ENCODE assay signal across 8 cellular contexts in genomic region chr13:28636677-28637317, GRCh38. TPM values are rescaled to one million over a fixed set of nuclear protein-coding genes. Genes with fewer than 3 reads are reported as not detected.
DNase-seq lines count a peak whose midpoint lies in the region; ATAC-seq and TF ChIP-seq lines count a peak whose summit lies in the region.

No MANE protein-coding gene starts in this region.

- H2AK5ac ChIP-seq in H9 (ENCODE audit: insufficient read length, low read length): no peak overlapping the region

- no peaks in the 10 kb centered on the region for H3K4me1 ChIP-seq in H9 (ENCODE audit: insufficient read depth, low read length)

- no peak overlapping the region for H4K5ac ChIP-seq in H9 (ENCODE audit: insufficient read length, low read depth, low read length)

- peak overlapping the region; percentile 77 for H2AFZ ChIP-seq in H9 (ENCODE audit: low read length)

- peaks cover 16 to 17% of the 10 kb centered on the region in 2 experiments for H3K4me1 Mint-ChIP-seq in H9
- peaks cover 7% of the 10 kb centered on the region for H3K4me1 Mint-ChIP-seq in T-helper 2 cell treated with Interferon-gamma antibody and Interleukin-4, amounts not matched to agents 5 μg/mL and 100 μg/mL, for 36 hours (ENCODE audit: low read depth)

- H3K9me3 Mint-ChIP-seq in H9: peaks cover 3% of the 10 kb centered on the region in 2 experiments; a peak in 1 of 5 replicates
- H3K9me3 Mint-ChIP-seq in T-helper 2 cell treated with Interferon-gamma antibody and Interleukin-4, amounts not matched to agents 5 μg/mL and 100 μg/mL, for 36 hours: no peaks in the 10 kb centered on the region

- H2BK120ac ChIP-seq in H9 (ENCODE audit: low read depth, low read length, poor library complexity, severe bottlenecking): no peak overlapping the region

- H3K27ac ChIP-seq in H9 (ENCODE audit: insufficient read length, low read depth, low read length): peak overlapping the region; percentile 20
- no peak overlapping the region for H3K27ac ChIP-seq in caudate nucleus (ENCODE audit: low read depth, low read length)

- H2BK20ac ChIP-seq in H9 (ENCODE audit: low read depth, low read length, poor library complexity, severe bottlenecking): no peak overlapping the region

- H3K27me3 Mint-ChIP-seq in H9 (ENCODE audit: low read depth): no peaks in the 10 kb centered on the region
- H3K27me3 Mint-ChIP-seq in T-helper 2 cell treated with Interferon-gamma antibody and Interleukin-4, amounts not matched to agents 5 μg/mL and 100 μg/mL, for 36 hours (ENCODE audit: low read depth): peaks cover 26% of the 10 kb centered on the region

- WGBS in H9 (ENCODE audit: extremely low coverage, insufficient read length, low lambda C conversion rate): no CpG with 5 or more reads among the region's 10 CpGs

- no peak for ATAC-seq in GM21723 (IDR thresholded peaks at IDR 0.05; ENCODE audit: unreplicated experiment)

- no peak overlapping the region for H3K56ac ChIP-seq in H9 (ENCODE audit: insufficient read length, low read depth, low read length)

- no peaks in the 10 kb centered on the region for H3K9me3 ChIP-seq in H9 (ENCODE audit: control insufficient read depth, low read depth, low read length)

- H4K91ac ChIP-seq in H9 (ENCODE audit: insufficient read length, low read depth, low read length): no peak overlapping the region

- no peak overlapping the region for H4K8ac ChIP-seq in H9 (replicated peaks; ENCODE audit: insufficient read length, low read depth, low read length)

- no peaks in the 10 kb centered on the region for H3K27me3 ChIP-seq in H9 (ENCODE audit: insufficient read depth, low read length)

- no peaks in the 10 kb centered on the region for H3K79me2 ChIP-seq in H9 (ENCODE audit: insufficient read depth, low read length)

- H3K9ac ChIP-seq in H9 (ENCODE audit: extremely low read depth, insufficient read length, low read length): no peak overlapping the region

- no peaks in the 10 kb centered on the region for H3K79me1 ChIP-seq in H9 (ENCODE audit: insufficient read depth, low read depth, low read length, poor library complexity, severe bottlenecking)

- no peak overlapping the region for H3K4ac ChIP-seq in H9 (ENCODE audit: low read depth, low read length)

- no peak overlapping the region for H3K14ac ChIP-seq in H9 (ENCODE audit: insufficient read depth, low read length)

- H2BK12ac ChIP-seq in H9 (ENCODE audit: insufficient read length, low read depth, low read length): no peak overlapping the region

- H3K36me3 Mint-ChIP-seq in H9 (ENCODE audit: insufficient read depth in 1 of 3, low read depth in 3 of 3): no peaks in the 10 kb centered on the region; a peak in 1 of 7 replicates
- no peaks in the 10 kb centered on the region for H3K36me3 Mint-ChIP-seq in T-helper 2 cell treated with Interferon-gamma antibody and Interleukin-4, amounts not matched to agents 5 μg/mL and 100 μg/mL, for 36 hours (ENCODE audit: low read depth)

- H3K4me3 Mint-ChIP-seq in H9: peak overlapping the region in 1 of 2 experiments; percentile 33; a peak in 1 of 5 replicates
- peak overlapping the region; percentile 11 for H3K4me3 Mint-ChIP-seq in T-helper 2 cell treated with Interferon-gamma antibody and Interleukin-4, amounts not matched to agents 5 μg/mL and 100 μg/mL, for 36 hours

- H3K23me2 ChIP-seq in H9 (ENCODE audit: insufficient read length, low read depth, low read length, poor library complexity, severe bottlenecking): no peaks in the 10 kb centered on the region

- peak; percentile 91 for TF ChIP-seq CTCF in H9 (conservative IDR thresholded peaks at IDR 0.05)

- no peak overlapping the region for H2BK5ac ChIP-seq in H9 (ENCODE audit: insufficient read length, low read length)

- no peaks in the 10 kb centered on the region for H4K20me1 ChIP-seq in H9 (ENCODE audit: control insufficient read depth, insufficient read depth, insufficient read length)

- H3K27ac Mint-ChIP-seq in H9: peak overlapping the region; percentile 4 to 81 (median 81); a peak in 5 of 7 replicates
- no peak overlapping the region for H3K27ac Mint-ChIP-seq in T-helper 2 cell treated with Interferon-gamma antibody and Interleukin-4, amounts not matched to agents 5 μg/mL and 100 μg/mL, for 36 hours

- DNase-seq in EL: peak; percentile 88
- peak; percentile 79 for DNase-seq in H9
- DNase-seq in NCI-H146 (lab: John Stamatoyannopoulos, UW): peak; percentile 22
- peak; percentile 64 for DNase-seq in T-helper 2 cell treated with Interferon-gamma antibody and Interleukin-4, amounts not matched to agents 5 μg/mL and 100 μg/mL, for 36 hours (ENCODE audit: low spot score)
- DNase-seq in caudate nucleus (lab: John Stamatoyannopoulos, UW): peak in 35 of 61 donors; percentile 2 to 60 (median 14)
- DNase-seq in kidney glomerular epithelial cell (lab: John Stamatoyannopoulos, UW): peak; percentile 74
- peak in 2 of 3 donors; percentile 34 to 45 for DNase-seq in stimulated activated CD4-positive, alpha-beta T cell treated with anti-CD3 and anti-CD28 coated beads, TNF-alpha, amount 100 ng/mL, for 48 hours (ENCODE audit: low read depth in 3 of 3)

- H2BK15ac ChIP-seq in H9 (ENCODE audit: low read depth, low read length): no peak overlapping the region

- H3T11ph ChIP-seq in H9 (ENCODE audit: low read length): no peak overlapping the region

- H3K4me2 ChIP-seq in H9 (ENCODE audit: insufficient read depth, insufficient read length, low read length): no peak overlapping the region

- H3K23ac ChIP-seq in H9 (ENCODE audit: insufficient read length, low read depth, low read length): no peak overlapping the region

- no peak overlapping the region for H3K18ac ChIP-seq in H9 (ENCODE audit: insufficient read length, low read depth, low read length)

RNA-seq across cellular contexts. Expression of gene POMP, which starts 22.1 kb away (rescaled TPM):
- total RNA-seq in H9 (2021): 102 and 103 TPM in 2 replicates

Comparison
In these comparisons a context has a peak if more than half of its experiments do, and no peak if none do; other contexts are left out.
1. DNase-seq: peak in every context shown above with its lines; median percentile 88 in EL; 79 in H9; 74 in kidney glomerular epithelial cell; 64 in T-helper 2 cell treated with Interferon-gamma antibody and Interleukin-4, amounts not matched to agents 5 μg/mL and 100 μg/mL, for 36 hours; 40 in stimulated activated CD4-positive, alpha-beta T cell treated with anti-CD3 and anti-CD28 coated beads, TNF-alpha, amount 100 ng/mL, for 48 hours; 22 in NCI-H146; 14 in caudate nucleus.